ENCODE assay signal across 8 cellular contexts in the genomic region with DNA sequence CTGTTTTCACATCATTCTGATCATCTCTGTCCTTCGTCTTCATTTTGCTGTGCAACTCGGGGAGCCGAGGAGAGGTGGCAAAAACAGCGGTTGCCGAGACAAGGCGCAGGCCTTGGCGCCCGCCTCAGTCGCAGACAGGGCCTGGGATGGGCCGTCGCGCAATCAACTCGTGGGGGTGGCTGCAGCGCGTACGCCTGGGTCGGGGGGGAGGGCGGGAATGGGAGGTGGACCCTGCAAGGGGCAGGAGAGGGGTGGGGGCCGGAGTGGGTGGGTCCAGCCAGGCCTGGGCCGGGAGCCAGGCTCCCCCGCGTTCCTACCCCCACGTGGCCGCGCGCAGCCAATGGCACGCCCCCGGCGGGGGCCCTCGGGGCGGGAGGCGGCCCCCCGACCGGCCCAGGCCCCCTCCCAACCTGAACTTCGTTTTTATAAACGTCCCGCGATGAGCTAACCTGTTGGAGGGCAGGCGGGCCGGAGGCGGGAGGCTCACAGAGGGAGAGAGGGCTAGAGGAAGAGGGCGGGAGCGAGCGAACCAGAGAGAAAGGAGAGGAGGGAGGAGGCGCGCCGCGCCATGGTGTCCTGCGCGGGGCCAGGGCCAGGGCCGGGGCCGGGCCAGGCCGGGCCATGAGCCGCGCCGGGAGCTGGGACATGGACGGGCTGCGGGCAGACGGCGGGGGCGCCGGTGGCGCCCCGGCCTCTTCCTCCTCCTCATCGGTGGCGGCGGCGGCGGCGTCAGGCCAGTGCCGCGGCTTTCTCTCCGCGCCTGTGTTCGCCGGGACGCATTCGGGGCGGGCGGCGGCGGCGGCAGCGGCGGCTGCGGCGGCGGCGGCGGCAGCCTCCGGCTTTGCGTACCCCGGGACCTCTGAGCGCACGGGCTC. TPM values are rescaled to one million over a fixed set of nuclear protein-coding genes. Genes with fewer than 3 reads are reported as not detected.
DNase-seq lines count a peak whose midpoint lies in the region; FAIRE-seq and TF ChIP-seq lines count a peak whose summit lies in the region.

A gene (plus strand): TSS at position 452 of the 875 bp plus-strand sequence. CDS start 170 bp downstream, at position 622.

- peak within 1 kb of the TSS; percentile 26 for H3K4me3 ChIP-seq in cardiac muscle cell
- H3K4me3 ChIP-seq in right atrium auricular region = peak within 1 kb of the TSS in 1 of 2 donors; percentile 33
- H3K4me3 ChIP-seq in tibial artery = peak within 1 kb of the TSS; percentile 22 to 44

- H3K4me1 ChIP-seq in cardiac muscle cell (ENCODE audit: low read depth) (no peaks in the 10 kb centered on the region), right atrium auricular region (peaks cover 0 to 32% of the 10 kb centered on the region in 2 donors), tibial artery (peaks cover 0 to 43% (median 34%) of the 10 kb centered on the region in 4 donors)

- no peak for FAIRE-seq in GM12892 (lab: Jason Lieb, UNC)

- H3K9me3 ChIP-seq in cardiac muscle cell (ENCODE audit: low read depth) (no peaks in the 10 kb centered on the region), right atrium auricular region (no peaks in the 10 kb centered on the region), tibial artery (no peaks in the 10 kb centered on the region)

- DNase-seq in cardiac muscle cell (ENCODE audit: low read depth in 1 of 2, low spot score in 1 of 2) (peak in 1 of 2 donors; percentile 55), right atrium auricular region (ENCODE audit: low spot score) (no peak), SK-MEL-5 (ENCODE audit: low read depth, low spot score) (peak; percentile 36), iPS-NIHi11 (ENCODE audit: low spot score) (peak; percentile 67), tibial artery (peak in 1 of 2 donors; percentile 60), GM12892 (ENCODE audit: insufficient read length) (no peak), glomerular visceral epithelial cell (ENCODE audit: extremely low spot score) (no peak), AG08396 (ENCODE audit: low spot score) (no peak)

- in situ Hi-C loops in SK-MEL-5 (cut with HindIII; ENCODE audit: low pct_unique_long_range_greater_than_20kb, low sequenced_read_pairs) = no loop called here

- no peak for TF ChIP-seq CTCF in cardiac muscle cell (IDR thresholded peaks at IDR 0.05; ENCODE audit: low read depth, low read length)
- no peak for TF ChIP-seq CTCF in right atrium auricular region (IDR thresholded peaks at IDR 0.05)
- no peak for TF ChIP-seq CTCF in tibial artery (IDR thresholded peaks at IDR 0.05)

- H3K36me3 ChIP-seq in cardiac muscle cell (no peaks in the 10 kb centered on the region), right atrium auricular region (no peaks in the 10 kb centered on the region), tibial artery (no peaks in the 10 kb centered on the region)

- H3K27me3 ChIP-seq in cardiac muscle cell (peaks cover 100% of the 10 kb centered on the region), right atrium auricular region (peaks cover 65 to 85% of the 10 kb centered on the region in 2 donors), tibial artery (peaks cover 7 to 100% of the 10 kb centered on the region in 2 donors)

- H3K27ac ChIP-seq in cardiac muscle cell = no peak within 1 kb of the TSS
- no peak within 1 kb of the TSS for H3K27ac ChIP-seq in right atrium auricular region
- no peak within 1 kb of the TSS for H3K27ac ChIP-seq in tibial artery

- intact Hi-C loops in tibial artery (cut with DNase I; ENCODE audit: low total_unique reads) = loop anchor here (5.0 kb wide), 1 partner anchor 90 kb away; a partner anchor contains a TSS

- no peak for TF ChIP-seq POLR2A in GM12892 (IDR thresholded peaks at IDR 0.05; ENCODE audit: low read depth, low read length)

RNA-seq across cellular contexts. Expression of the gene that starts here (rescaled TPM):
- not detected in 2 replicates for total RNA-seq in cardiac muscle cell
- not detected in 2 replicates for polyA plus RNA-seq in cardiac muscle cell
- not detected for total RNA-seq in right atrium auricular region
- total RNA-seq in SK-MEL-5 (2014; rRNA removed; shearing (Covaris generic)) = 10.3 and 11.8 TPM in 2 replicates
- polyA plus RNA-seq in SK-MEL-5 (2015; cell fraction: cytosol; rRNA removed) = 10.4 and 14.8 TPM in 2 replicates
- polyA plus RNA-seq in SK-MEL-5 (2015; cell fraction: nucleus; rRNA removed) = 4.4 and 6.1 TPM in 2 replicates
- polyA plus RNA-seq in GM12892 (2012; ENCODE audit: missing spikeins) = 0.11 TPM

Comparison
In these comparisons a context has a peak if more than half of its experiments do, and no peak if none do; other contexts are left out.
1. RNA of the gene that starts here (total RNA-seq): 10.3 to 11.8 TPM in SK-MEL-5; not detected in cardiac muscle cell and not detected in right atrium auricular region; every median in the first group is over 10 times any median in the second.
2. DNase-seq: peak in SK-MEL-5 (single experiment) and iPS-NIHi11 (single experiment); none in right atrium auricular region (single experiment), GM12892 (single experiment), glomerular visceral epithelial cell (single experiment) and AG08396 (single experiment).